In genomic region chr12:132061641-132062430, GRCh38 we compare ENCODE assay signal across 20 cellular contexts.
DNase-seq lines count a peak whose midpoint lies in the region; ATAC-seq and TF ChIP-seq lines count a peak whose summit lies in the region.
"Had no signal": no experiment of that assay in that cellular context is flagged by ENCODE, and none has a peak within 500 bp of the region (broad histone marks: within the 10 kb centered on the region; RNA-seq: fewer than 3 reads in every experiment).

No MANE protein-coding gene starts in this region.

- WGBS in spleen, 5 donors, result 85 to 91% (median 90%) methylated on average over 26 to 30 of the region's 30 CpGs

- H2AFZ ChIP-seq in GM23338 (no peak overlapping the region), neural progenitor cell (replicated peaks) (no peak overlapping the region)

- H3K9me3 Mint-ChIP-seq in GM23338, result no peaks in the 10 kb centered on the region
- H3K9me3 Mint-ChIP-seq in central memory CD8-positive, alpha-beta T cell, result no peaks in the 10 kb centered on the region
- no peaks in the 10 kb centered on the region for H3K9me3 Mint-ChIP-seq in neural progenitor cell
- no peaks in the 10 kb centered on the region for H3K9me3 Mint-ChIP-seq in CD4-positive, alpha-beta T cell
- H3K9me3 Mint-ChIP-seq: CD4-positive, alpha-beta memory T cell had no signal

- TF ChIP-seq CTCF in GM23338 (conservative IDR thresholded peaks at IDR 0.05; ENCODE audit: low read depth in 2 of 2), result no peak
- no peak for TF ChIP-seq CTCF in neural progenitor cell (IDR thresholded peaks at IDR 0.05)
- TF ChIP-seq CTCF in spleen (IDR thresholded peaks at IDR 0.05 in 8 of 11, conservative IDR thresholded peaks at IDR 0.05 in 3 of 11), result no peak
- no peak for TF ChIP-seq CTCF in CD4-positive, alpha-beta T cell (IDR thresholded peaks at IDR 0.05)

- POLR2A ChIA-PET in CD4-positive, alpha-beta T cell (lab: Charles Lee), result no interaction called here

- H3K4me2 ChIP-seq in GM23338 (no peak overlapping the region), neural progenitor cell (no peak overlapping the region)

- CTCF ChIA-PET in CD4-positive, alpha-beta T cell (lab: Charles Lee), result no interaction called here

- H3F3A ChIP-seq in GM23338 (replicated peaks; ENCODE audit: low read depth), result no peaks in the 10 kb centered on the region
- H3F3A ChIP-seq in neural progenitor cell (ENCODE audit: low read depth), result no peaks in the 10 kb centered on the region

- H3K27me3 Mint-ChIP-seq in GM23338 (ENCODE audit: insufficient read depth, low read depth, poor library complexity), result peaks cover 5% of the 10 kb centered on the region
- no peaks in the 10 kb centered on the region for H3K27me3 Mint-ChIP-seq in central memory CD8-positive, alpha-beta T cell
- peaks cover 2% of the 10 kb centered on the region for H3K27me3 Mint-ChIP-seq in neural progenitor cell (ENCODE audit: insufficient read depth, low read depth)
- H3K27me3 Mint-ChIP-seq in CD4-positive, alpha-beta T cell, result no peaks in the 10 kb centered on the region
- H3K27me3 Mint-ChIP-seq: CD4-positive, alpha-beta memory T cell had no signal

- H3K4me1 ChIP-seq in GM23338 (ENCODE audit: insufficient read depth), result no peaks in the 10 kb centered on the region
- no peaks in the 10 kb centered on the region for H3K4me1 ChIP-seq in neural progenitor cell
- peaks cover 0 to 45% (median 20%) of the 10 kb centered on the region in 6 donors for H3K4me1 ChIP-seq in spleen
- H3K4me1 ChIP-seq: HAP-1 had no signal

- H3K36me3 Mint-ChIP-seq in GM23338 (ENCODE audit: low read depth) (peaks cover 68% of the 10 kb centered on the region), neural progenitor cell (peaks cover 27% of the 10 kb centered on the region)
- H3K36me3 Mint-ChIP-seq in central memory CD8-positive, alpha-beta T cell (ENCODE audit: insufficient read depth), result peaks cover 40% of the 10 kb centered on the region
- H3K36me3 Mint-ChIP-seq in CD4-positive, alpha-beta T cell (ENCODE audit: low read depth), result peaks cover 83% of the 10 kb centered on the region

- peak overlapping the region; percentile 4; the same call in 1 of the 2 replicates for H3K27ac Mint-ChIP-seq in GM23338
- H3K27ac Mint-ChIP-seq in central memory CD8-positive, alpha-beta T cell (ENCODE audit: low read depth), result peak overlapping the region; percentile 24
- peak overlapping the region; percentile 10 for H3K27ac Mint-ChIP-seq in neural progenitor cell
- no peak overlapping the region for H3K27ac Mint-ChIP-seq in CD4-positive, alpha-beta T cell

- ATAC-seq in GM23338 (no peak), HG03442 (IDR thresholded peaks at IDR 0.05; ENCODE audit: unreplicated experiment) (no peak), GM19324 (IDR thresholded peaks at IDR 0.05; ENCODE audit: low FRiP score, unreplicated experiment) (no peak)
- ATAC-seq in central memory CD8-positive, alpha-beta T cell (replicated peaks; ENCODE audit: extremely low read depth, poor library complexity, severe bottlenecking), result no peak
- ATAC-seq in CD4-positive, alpha-beta T cell (ENCODE audit: poor library complexity), result no peak

- intact Hi-C loops in spleen (cut with DNase I; ENCODE audit: low total_unique reads), result no loop called here
- intact Hi-C loops in CD4-positive, alpha-beta T cell (cut with DNase I, micrococcal nuclease), result no loop called here

- H3K27me3 ChIP-seq in GM23338 (ENCODE audit: insufficient read depth) (no peaks in the 10 kb centered on the region), neural progenitor cell (no peaks in the 10 kb centered on the region), spleen (replicated peaks in 1 of 7) (no peaks in the 10 kb centered on the region)
- no peaks in the 10 kb centered on the region for H3K27me3 ChIP-seq in CD4-positive, alpha-beta T cell (ENCODE audit: control insufficient read depth, insufficient read depth, low read length)

- no peaks in the 10 kb centered on the region; the same call in 1 of the 2 replicates for H4K20me1 ChIP-seq in GM23338 (replicated peaks; ENCODE audit: insufficient read depth)
- H4K20me1 ChIP-seq in neural progenitor cell (ENCODE audit: low read depth), result no peaks in the 10 kb centered on the region

- H3K9me3 ChIP-seq in neural progenitor cell (ENCODE audit: low read depth) (no peaks in the 10 kb centered on the region), spleen (no peaks in the 10 kb centered on the region)
- H3K9me3 ChIP-seq in CD4-positive, alpha-beta T cell (ENCODE audit: control insufficient read depth, low read length), result no peaks in the 10 kb centered on the region
- H3K9me3 ChIP-seq: HAP-1 had no signal

- DNase-seq in GM23338 (ENCODE audit: low spot score) (no peak), neural progenitor cell (ENCODE audit: low spot score) (no peak), spleen (peak; percentile 72), iPS-NIHi7 (ENCODE audit: extremely low spot score) (no peak)
- no peak for DNase-seq in central memory CD8-positive, alpha-beta T cell (ENCODE audit: low spot score in 2 of 2)
- no peak for DNase-seq in CD4-positive, alpha-beta T cell
- DNase-seq: ACHN; AML-193; Calu3; CD4-positive, alpha-beta memory T cell; NCI-H187 treated with DMSO at 0.1 percent for 48 hours; NCI-H446; NK-92 treated with Interleukin-12 subunit alpha and Interleukin-12 subunit beta, amount 100 ng/mL, for 24 hours; OCI-M1; RPMI8226; SIG-M5 had no signal

- no peak overlapping the region for H3K27ac ChIP-seq in GM23338 (ENCODE audit: low read depth)
- H3K27ac ChIP-seq in neural progenitor cell, result no peak overlapping the region
- no peak overlapping the region for H3K27ac ChIP-seq in spleen
- H3K27ac ChIP-seq in CD4-positive, alpha-beta T cell (ENCODE audit: low read depth, low read length), result no peak overlapping the region
- H3K27ac ChIP-seq: HL-60 had no signal

- H3K79me2 ChIP-seq in GM23338 (replicated peaks; ENCODE audit: insufficient read depth) (no peaks in the 10 kb centered on the region), neural progenitor cell (ENCODE audit: low read depth) (no peaks in the 10 kb centered on the region)

- no peak overlapping the region for H3K9ac ChIP-seq in neural progenitor cell

- TF ChIP-seq POLR2A in spleen (IDR thresholded peaks at IDR 0.05), result no peak

- H3K4me3 Mint-ChIP-seq in GM23338, result no peak overlapping the region
- no peak overlapping the region for H3K4me3 Mint-ChIP-seq in central memory CD8-positive, alpha-beta T cell
- no peak overlapping the region for H3K4me3 Mint-ChIP-seq in neural progenitor cell
- no peak overlapping the region for H3K4me3 Mint-ChIP-seq in CD4-positive, alpha-beta T cell

- H3K4me3 ChIP-seq in GM23338 (no peak overlapping the region), neural progenitor cell (no peak overlapping the region), spleen (no peak overlapping the region)
- H3K4me3 ChIP-seq: HAP-1 had no signal

- H3K4me1 Mint-ChIP-seq in GM23338 (no peaks in the 10 kb centered on the region; the same call in 2 of the 3 replicates), neural progenitor cell (peaks cover 24% of the 10 kb centered on the region)
- peaks cover 15% of the 10 kb centered on the region for H3K4me1 Mint-ChIP-seq in central memory CD8-positive, alpha-beta T cell
- H3K4me1 Mint-ChIP-seq in CD4-positive, alpha-beta T cell (ENCODE audit: low read depth), result peaks cover 19% of the 10 kb centered on the region

- H3K36me3 ChIP-seq in GM23338 (ENCODE audit: insufficient read depth) (peaks cover 11% of the 10 kb centered on the region), neural progenitor cell (no peaks in the 10 kb centered on the region), spleen (peaks cover 0 to 100% (median 61%) of the 10 kb centered on the region in 6 donors)

- no peaks in the 10 kb centered on the region for H3K9me2 ChIP-seq in GM23338 (ENCODE audit: insufficient read depth)

TF ChIP-seq in GM23338, 12 proteins besides CTCF, POLR2A, EP300 and RAD21:
- TF ChIP-seq JUNB (IDR thresholded peaks at IDR 0.05; ENCODE audit: unreplicated experiment) (no peak), ZNF114 (CRISPR knock-in tag; IDR thresholded peaks at IDR 0.05) (no peak)
